ENCODE assay signal across 1 cellular context in the genomic region with DNA sequence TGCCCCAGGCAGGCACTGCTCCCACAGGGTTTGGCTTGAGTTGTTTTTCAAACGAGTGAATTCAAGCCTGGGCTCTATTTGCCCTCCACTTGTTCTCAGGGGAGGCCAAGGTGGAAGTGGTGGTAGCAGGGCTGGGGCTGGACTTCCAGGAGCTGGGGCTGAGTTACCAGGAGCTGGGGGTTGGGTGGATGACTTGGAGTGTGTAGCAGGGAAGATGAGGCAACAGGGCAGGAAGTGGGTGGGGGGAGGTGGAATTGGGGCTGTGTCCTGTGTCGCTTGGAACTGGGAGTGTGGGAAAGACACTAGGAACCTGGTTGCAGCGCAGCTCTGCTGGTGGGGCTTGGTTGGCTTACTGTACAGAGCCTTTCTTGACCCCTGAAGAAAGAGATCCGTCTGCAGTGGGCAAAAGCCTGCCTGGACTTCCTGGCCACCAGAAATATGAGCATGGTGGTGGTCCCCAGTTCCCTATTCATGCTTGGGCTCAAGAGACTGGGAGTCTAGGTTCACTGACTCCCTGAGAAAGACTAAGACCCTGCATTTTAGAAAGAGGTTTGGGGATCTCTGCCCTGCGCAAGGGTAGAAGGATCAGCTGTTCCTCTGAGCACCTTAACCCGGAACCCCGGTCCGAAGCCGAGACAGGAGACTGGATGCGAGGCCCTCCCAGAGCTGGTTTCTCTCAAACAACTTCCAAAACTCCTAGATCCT.
TF ChIP-seq lines count a peak whose summit lies in the region.

No MANE protein-coding gene starts in this region.

TF ChIP-seq in K562, 482 proteins besides CTCF, POLR2A, EP300 and RAD21:
- TF ChIP-seq MBD2 (IDR thresholded peaks at IDR 0.05; ENCODE audit: borderline replicate concordance, low read depth) (no peak), ZNF57 (CRISPR knock-in tag; IDR thresholded peaks at IDR 0.05) (no peak), JUN (IDR thresholded peaks at IDR 0.05; ENCODE audit: borderline replicate concordance, low read depth, low read length) (no peak), JUN (CRISPR knock-in tag; IDR thresholded peaks at IDR 0.05; ENCODE audit: borderline replicate concordance) (no peak), DACH1 (IDR thresholded peaks at IDR 0.05; ENCODE audit: partially characterized antibody) (peak; percentile 19)
- TF ChIP-seq, protein P1, sequence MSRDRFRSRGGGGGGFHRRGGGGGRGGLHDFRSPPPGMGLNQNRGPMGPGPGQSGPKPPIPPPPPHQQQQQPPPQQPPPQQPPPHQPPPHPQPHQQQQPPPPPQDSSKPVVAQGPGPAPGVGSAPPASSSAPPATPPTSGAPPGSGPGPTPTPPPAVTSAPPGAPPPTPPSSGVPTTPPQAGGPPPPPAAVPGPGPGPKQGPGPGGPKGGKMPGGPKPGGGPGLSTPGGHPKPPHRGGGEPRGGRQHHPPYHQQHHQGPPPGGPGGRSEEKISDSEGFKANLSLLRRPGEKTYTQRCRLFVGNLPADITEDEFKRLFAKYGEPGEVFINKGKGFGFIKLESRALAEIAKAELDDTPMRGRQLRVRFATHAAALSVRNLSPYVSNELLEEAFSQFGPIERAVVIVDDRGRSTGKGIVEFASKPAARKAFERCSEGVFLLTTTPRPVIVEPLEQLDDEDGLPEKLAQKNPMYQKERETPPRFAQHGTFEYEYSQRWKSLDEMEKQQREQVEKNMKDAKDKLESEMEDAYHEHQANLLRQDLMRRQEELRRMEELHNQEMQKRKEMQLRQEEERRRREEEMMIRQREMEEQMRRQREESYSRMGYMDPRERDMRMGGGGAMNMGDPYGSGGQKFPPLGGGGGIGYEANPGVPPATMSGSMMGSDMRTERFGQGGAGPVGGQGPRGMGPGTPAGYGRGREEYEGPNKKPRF (IDR thresholded peaks at IDR 0.05; ENCODE audit: low read depth, low read length), result no peak
TF ChIP-seq in K562: peak in this region for 1.
